ENCODE assay signal across 20 cellular contexts in the genomic region with DNA sequence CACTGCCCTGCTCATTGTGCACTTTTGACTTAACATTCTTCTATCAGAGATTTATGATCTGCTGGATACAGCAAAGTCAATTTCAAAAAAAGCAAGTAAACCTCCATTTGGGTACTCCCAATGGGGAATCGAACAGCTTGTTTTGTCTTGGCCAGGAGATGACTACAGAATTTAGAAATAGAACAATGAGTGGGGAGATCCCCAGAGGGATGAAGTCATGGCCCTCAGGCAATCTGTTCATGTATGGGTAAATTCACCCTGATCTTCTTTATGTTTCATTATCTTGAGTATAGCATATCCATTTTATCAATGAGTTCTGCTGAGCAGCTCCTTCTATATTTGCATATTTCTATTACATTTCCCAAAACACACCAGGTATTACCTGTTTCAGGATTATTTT.
"Had no signal": no experiment of that assay in that cellular context is flagged by ENCODE, and none has a peak within 500 bp of the region (broad histone marks: within the 10 kb centered on the region; RNA-seq: fewer than 3 reads in every experiment).

No MANE protein-coding gene starts in this region.

- H3K27ac Mint-ChIP-seq: activated naive CD4-positive, alpha-beta T cell treated with anti-CD3 and anti-CD28 coated beads for 36 hours; activated naive CD8-positive, alpha-beta T cell treated with anti-CD3 and anti-CD28 coated beads for 36 hours; nephron; progenitor cell of endocrine pancreas; stimulated activated effector memory CD8-positive, alpha-beta T cell treated with anti-CD3 and anti-CD28 coated beads, Interleukin-12 subunit alpha, Interleukin-12 subunit beta, amount 100 ng/mL, for 72 hours; stimulated activated naive CD8-positive, alpha-beta T cell treated with anti-CD3 and anti-CD28 coated beads, Interleukin-15, Interleukin-2, amounts not matched to agents 100 ng/mL and 50 ng/mL, for 24 hours had no signal

- H3K9me3 Mint-ChIP-seq: activated naive CD8-positive, alpha-beta T cell treated with anti-CD3 and anti-CD28 coated beads for 36 hours; brain; nephron; stimulated activated effector memory CD8-positive, alpha-beta T cell treated with anti-CD3 and anti-CD28 coated beads, Interleukin-12 subunit alpha, Interleukin-12 subunit beta, amount 100 ng/mL, for 72 hours had no signal

- ATAC-seq: esophagus mucosa; left cardiac atrium; left ventricle myocardium superior; sciatic nerve; stimulated activated effector memory CD8-positive, alpha-beta T cell treated with anti-CD3 and anti-CD28 coated beads, Interleukin-12 subunit alpha, Interleukin-12 subunit beta, amount 100 ng/mL, for 72 hours had no signal

- DNase-seq: activated CD4-positive, alpha-beta T cell treated with anti-CD3 and anti-CD28 coated beads for 4 hours; activated CD4-positive, alpha-beta T cell treated with anti-CD3 and anti-CD28 coated beads, Interleukin-2, amount 50 U/mL, for 4 hours; activated CD8-positive, alpha-beta memory T cell treated with anti-CD3 and anti-CD28 coated beads for 24 hours; activated effector memory CD4-positive, alpha-beta T cell treated with Interleukin-2 at 50 U/mL for 16 hours; activated naive CD4-positive, alpha-beta T cell treated with anti-CD3 and anti-CD28 coated beads for 36 hours; activated naive CD8-positive, alpha-beta T cell treated with anti-CD3 and anti-CD28 coated beads for 36 hours; hippocampal formation; left cardiac atrium; left ventricle myocardium superior; stimulated activated CD4-positive, alpha-beta T cell treated with anti-CD3 and anti-CD28 coated beads, Interleukin-12 subunit alpha, Interleukin-12 subunit beta, amount 100 ng/mL, for 4 hours; stimulated activated CD4-positive, alpha-beta T cell treated with anti-CD3 and anti-CD28 coated beads, Interleukin-4, amount 100 ng/mL, for 24 hours; T-helper 2 cell; trophoblast cell had no signal

- H3K27me3 Mint-ChIP-seq: activated naive CD8-positive, alpha-beta T cell treated with anti-CD3 and anti-CD28 coated beads for 36 hours; brain; progenitor cell of endocrine pancreas; stimulated activated naive CD8-positive, alpha-beta T cell treated with anti-CD3 and anti-CD28 coated beads, Interleukin-15, Interleukin-2, amounts not matched to agents 100 ng/mL and 50 ng/mL, for 24 hours had no signal

- H3K4me3 Mint-ChIP-seq: activated naive CD4-positive, alpha-beta T cell treated with anti-CD3 and anti-CD28 coated beads for 36 hours; activated naive CD8-positive, alpha-beta T cell treated with anti-CD3 and anti-CD28 coated beads for 36 hours; brain; nephron; stimulated activated effector memory CD8-positive, alpha-beta T cell treated with anti-CD3 and anti-CD28 coated beads, Interleukin-12 subunit alpha, Interleukin-12 subunit beta, amount 100 ng/mL, for 72 hours; stimulated activated naive CD8-positive, alpha-beta T cell treated with anti-CD3 and anti-CD28 coated beads, Interleukin-15, Interleukin-2, amounts not matched to agents 100 ng/mL and 50 ng/mL, for 24 hours had no signal

- H3K4me1 Mint-ChIP-seq: activated naive CD8-positive, alpha-beta T cell treated with anti-CD3 and anti-CD28 coated beads for 36 hours; nephron; stimulated activated effector memory CD8-positive, alpha-beta T cell treated with anti-CD3 and anti-CD28 coated beads, Interleukin-12 subunit alpha, Interleukin-12 subunit beta, amount 100 ng/mL, for 72 hours had no signal

- H3K36me3 Mint-ChIP-seq: activated naive CD8-positive, alpha-beta T cell treated with anti-CD3 and anti-CD28 coated beads for 36 hours; brain; stimulated activated effector memory CD8-positive, alpha-beta T cell treated with anti-CD3 and anti-CD28 coated beads, Interleukin-12 subunit alpha, Interleukin-12 subunit beta, amount 100 ng/mL, for 72 hours had no signal
